16 cellular contexts compared by ENCODE assay signal in genomic region chr17:48004973-48005372, GRCh38. TPM values are rescaled to one million over a fixed set of nuclear protein-coding genes. Genes with fewer than 3 reads are reported as not detected.
DNase-seq lines count a peak whose midpoint lies in the region; ATAC-seq and TF ChIP-seq lines count a peak whose summit lies in the region.
"Had no signal": no experiment of that assay in that cellular context is flagged by ENCODE, and none has a peak within 500 bp of the region (broad histone marks: within the 10 kb centered on the region; RNA-seq: fewer than 3 reads in every experiment).

No MANE protein-coding gene starts in this region.

- no peak for TF ChIP-seq CTCF in A673 (conservative IDR thresholded peaks at IDR 0.05; ENCODE audit: low read depth, low read length)
- TF ChIP-seq CTCF in ovary (IDR thresholded peaks at IDR 0.05), result no peak
- no peak for TF ChIP-seq CTCF in colonic mucosa (IDR thresholded peaks at IDR 0.05)

- no CpG with 5 or more reads among the region's 3 CpGs for WGBS in mesendoderm (ENCODE audit: extremely low coverage, insufficient coverage, low lambda C conversion rate)
- WGBS in ovary, 3 donors, result 46 to 51% (median 48%) methylated on average over 3 of the region's 3 CpGs

- no peak overlapping the region for H3K4me3 Mint-ChIP-seq in activated T-helper 17 cell treated with anti-CD3 and anti-CD28 coated beads, Interleukin-2, amount 50 U/mL, for 72 hours
- H3K4me3 Mint-ChIP-seq in activated CD8-positive, alpha-beta memory T cell treated with anti-CD3 and anti-CD28 coated beads, Interleukin-2, amount 10 ng/mL, durations not matched to agents 7 days and 5 days, result no peak overlapping the region
- H3K4me3 Mint-ChIP-seq: activated CD8-positive, alpha-beta T cell treated with anti-CD3 and anti-CD28 coated beads for 36 hours had no signal

- no peaks in the 10 kb centered on the region for H3K36me3 Mint-ChIP-seq in activated T-helper 17 cell treated with anti-CD3 and anti-CD28 coated beads, Interleukin-2, amount 50 U/mL, for 72 hours (ENCODE audit: low read depth)
- H3K36me3 Mint-ChIP-seq in activated CD8-positive, alpha-beta memory T cell treated with anti-CD3 and anti-CD28 coated beads, Interleukin-2, amount 10 ng/mL, durations not matched to agents 7 days and 5 days, result no peaks in the 10 kb centered on the region

- H3K27ac ChIP-seq in A673 (ENCODE audit: low read depth, low read length, poor library complexity, severe bottlenecking) (peak overlapping the region; percentile 98), mesendoderm (ENCODE audit: low read depth, low read length) (no peak overlapping the region), ovary (no peak overlapping the region), colonic mucosa (no peak overlapping the region)
- H3K27ac ChIP-seq: tibial artery had no signal

- H3K9me3 ChIP-seq in A673 (ENCODE audit: low read depth, low read length, poor library complexity, severe bottlenecking), result no peaks in the 10 kb centered on the region
- no peaks in the 10 kb centered on the region for H3K9me3 ChIP-seq in ovary
- no peaks in the 10 kb centered on the region for H3K9me3 ChIP-seq in colonic mucosa
- H3K9me3 ChIP-seq: tibial artery had no signal

- peaks cover 27% of the 10 kb centered on the region for H3K27me3 Mint-ChIP-seq in activated T-helper 17 cell treated with anti-CD3 and anti-CD28 coated beads, Interleukin-2, amount 50 U/mL, for 72 hours
- peaks cover 21% of the 10 kb centered on the region for H3K27me3 Mint-ChIP-seq in activated CD8-positive, alpha-beta memory T cell treated with anti-CD3 and anti-CD28 coated beads, Interleukin-2, amount 10 ng/mL, durations not matched to agents 7 days and 5 days

- H4K8ac ChIP-seq in mesendoderm (ENCODE audit: low read depth, low read length), result no peak overlapping the region

- peak; percentile 19 for ATAC-seq in activated T-helper 17 cell treated with anti-CD3 and anti-CD28 coated beads, Interleukin-2, amount 50 U/mL, for 72 hours (replicated peaks)
- ATAC-seq in activated CD8-positive, alpha-beta memory T cell treated with anti-CD3 and anti-CD28 coated beads, Interleukin-2, amount 10 ng/mL, durations not matched to agents 7 days and 5 days, result no peak
- ATAC-seq: activated CD8-positive, alpha-beta T cell treated with anti-CD3 and anti-CD28 coated beads for 36 hours; esophagus mucosa had no signal

- H3K79me2 ChIP-seq in mesendoderm (ENCODE audit: control insufficient read depth, insufficient read depth, low read length), result no peaks in the 10 kb centered on the region

- H3K27me3 ChIP-seq in A673 (replicated peaks; ENCODE audit: insufficient read depth, low read depth, low read length, poor library complexity) (no peaks in the 10 kb centered on the region), mesendoderm (ENCODE audit: insufficient read depth, low read length, poor library complexity) (no peaks in the 10 kb centered on the region), ovary (no peaks in the 10 kb centered on the region), colonic mucosa (no peaks in the 10 kb centered on the region)

- H3K27ac Mint-ChIP-seq in activated T-helper 17 cell treated with anti-CD3 and anti-CD28 coated beads, Interleukin-2, amount 50 U/mL, for 72 hours, result no peak overlapping the region
- H3K27ac Mint-ChIP-seq in activated CD8-positive, alpha-beta memory T cell treated with anti-CD3 and anti-CD28 coated beads, Interleukin-2, amount 10 ng/mL, durations not matched to agents 7 days and 5 days, result no peak overlapping the region
- H3K27ac Mint-ChIP-seq: activated CD8-positive, alpha-beta T cell treated with anti-CD3 and anti-CD28 coated beads for 36 hours had no signal

- POLR2A ChIA-PET in A673 (lab: Charles Lee; ENCODE audit: low non-redundant PET), result no interaction called here

- H3K18ac ChIP-seq in mesendoderm (ENCODE audit: low read length), result peak overlapping the region; percentile 32

- peaks cover 7% of the 10 kb centered on the region for H3K4me1 Mint-ChIP-seq in activated T-helper 17 cell treated with anti-CD3 and anti-CD28 coated beads, Interleukin-2, amount 50 U/mL, for 72 hours
- peaks cover 36% of the 10 kb centered on the region for H3K4me1 Mint-ChIP-seq in activated CD8-positive, alpha-beta memory T cell treated with anti-CD3 and anti-CD28 coated beads, Interleukin-2, amount 10 ng/mL, durations not matched to agents 7 days and 5 days

- intact Hi-C loops in A673 (cut with micrococcal nuclease; ENCODE audit: unreplicated experiment) (no loop called here), ovary (cut with DNase I) (no loop called here), colonic mucosa (cut with DNase I) (no loop called here)

- peak overlapping the region; percentile 39 for H4K5ac ChIP-seq in mesendoderm (ENCODE audit: low read length)

- H3K4me3 ChIP-seq in A673 (ENCODE audit: low read depth, low read length, poor library complexity, severe bottlenecking), result no peak overlapping the region
- no peak overlapping the region for H3K4me3 ChIP-seq in mesendoderm (ENCODE audit: low read length)
- H3K4me3 ChIP-seq in ovary, result no peak overlapping the region
- H3K4me3 ChIP-seq in colonic mucosa, result no peak overlapping the region
- H3K4me3 ChIP-seq: tibial artery had no signal

- peaks cover 57% of the 10 kb centered on the region for H3K4me1 ChIP-seq in A673 (ENCODE audit: insufficient read depth, low read length, poor library complexity, severe bottlenecking)
- peaks cover 17% of the 10 kb centered on the region for H3K4me1 ChIP-seq in mesendoderm (ENCODE audit: control insufficient read depth, low read depth, low read length)
- H3K4me1 ChIP-seq in ovary (ENCODE audit: insufficient read depth), result no peaks in the 10 kb centered on the region
- no peaks in the 10 kb centered on the region for H3K4me1 ChIP-seq in colonic mucosa

- no peak for TF ChIP-seq EP300 in ovary (IDR thresholded peaks at IDR 0.05)

- BruUV-seq in A673 (replicated peaks; lab: Mats Ljungman, UMichigan), result no TSS peak

- H2BK5ac ChIP-seq in mesendoderm (ENCODE audit: low read length), result no peak overlapping the region

- no peaks in the 10 kb centered on the region for H3K36me3 ChIP-seq in A673 (ENCODE audit: insufficient read depth, low read length, poor library complexity, severe bottlenecking)
- H3K36me3 ChIP-seq in mesendoderm (ENCODE audit: control insufficient read depth, insufficient read depth, low read length), result no peaks in the 10 kb centered on the region
- H3K36me3 ChIP-seq in ovary, result no peaks in the 10 kb centered on the region
- no peaks in the 10 kb centered on the region for H3K36me3 ChIP-seq in colonic mucosa
- H3K36me3 ChIP-seq: tibial artery had no signal

- no peak overlapping the region for H2BK120ac ChIP-seq in mesendoderm (ENCODE audit: low read depth, low read length)

- no peak overlapping the region for H3K4ac ChIP-seq in mesendoderm (ENCODE audit: low read depth, low read length)

- no peaks in the 10 kb centered on the region for H3K79me1 ChIP-seq in mesendoderm (ENCODE audit: low read length)

- CTCF ChIA-PET in A673 (lab: Charles Lee), result no interaction called here
- CTCF ChIA-PET in activated CD8-positive, alpha-beta memory T cell treated with anti-CD3 and anti-CD28 coated beads, Interleukin-2, amount 10 ng/mL, durations not matched to agents 7 days and 5 days (lab: Charles Lee), result interaction anchor here (1.7 to 2.9 kb wide), 4 partner anchors 9 to 56 kb away, joined by 4 to 10 read pairs (median 6); partner anchors contain the start of gene CDK5RAP3

- no peak overlapping the region for H3K9ac ChIP-seq in mesendoderm (ENCODE audit: low read length)
- no peak overlapping the region for H3K9ac ChIP-seq in colonic mucosa (ENCODE audit: low read depth in 2 of 2, low read length in 2 of 2)

- H3K9me3 Mint-ChIP-seq in activated T-helper 17 cell treated with anti-CD3 and anti-CD28 coated beads, Interleukin-2, amount 50 U/mL, for 72 hours, result no peaks in the 10 kb centered on the region
- no peaks in the 10 kb centered on the region for H3K9me3 Mint-ChIP-seq in activated CD8-positive, alpha-beta memory T cell treated with anti-CD3 and anti-CD28 coated beads, Interleukin-2, amount 10 ng/mL, durations not matched to agents 7 days and 5 days (ENCODE audit: low read depth)
- H3K9me3 Mint-ChIP-seq: activated CD8-positive, alpha-beta T cell treated with anti-CD3 and anti-CD28 coated beads for 36 hours had no signal

- no peak overlapping the region for H2AK5ac ChIP-seq in mesendoderm (ENCODE audit: low read length)

- no peak overlapping the region for H3K23ac ChIP-seq in mesendoderm (ENCODE audit: low read length)

- peak overlapping the region; percentile 49 for H3K56ac ChIP-seq in mesendoderm (ENCODE audit: low read length)

- no peak for TF ChIP-seq POLR2A in ovary (IDR thresholded peaks at IDR 0.05)

- H2BK15ac ChIP-seq in mesendoderm (replicated peaks; ENCODE audit: low read depth), result peak overlapping the region; percentile 93

- DNase-seq in A673 (ENCODE audit: low spot score) (no peak), HT1080 (ENCODE audit: low read depth) (peak; percentile 55), mesendoderm (no peak), ovary (no peak), colonic mucosa (no peak), putamen (ENCODE audit: low spot score) (no peak)
- no peak for DNase-seq in activated CD8-positive, alpha-beta memory T cell treated with anti-CD3 and anti-CD28 coated beads, Interleukin-2, amount 10 ng/mL, durations not matched to agents 7 days and 5 days
- DNase-seq: activated CD8-positive, alpha-beta T cell treated with anti-CD3 and anti-CD28 coated beads for 36 hours; activated effector memory CD4-positive, alpha-beta T cell treated with anti-CD3 and anti-CD28 coated beads, Interleukin-2, amount 50 U/mL, for 16 hours; amygdala; NCI-H345; OCI-M1; stimulated activated CD4-positive, alpha-beta T cell treated with anti-CD3 and anti-CD28 coated beads, Interleukin-1b, Interleukin-23, amount 100 ng/mL, for 48 hours; tibial artery had no signal

- no peak overlapping the region for H3K4me2 ChIP-seq in mesendoderm (ENCODE audit: low read length)

RNA-seq across cellular contexts. Expression of gene COPZ2, which starts 32.6 kb away (rescaled TPM):
- total RNA-seq in A673 (2021) (2.3 TPM in 1 of 2 replicates, not detected in the other), ovary (10 to 100 TPM in 5 of 7 donors, 1 to 10 TPM in 2; 1.7 to 36.2 (median 12.1) TPM), colonic mucosa (1 to 10 TPM; 4.3 to 9.9 TPM)
- total RNA-seq in HT1080 (2014; rRNA removed; shearing (Covaris generic)), result 15.4 and 17.3 TPM in 2 replicates
- polyA plus RNA-seq in HT1080 (2015; cell fraction: cytosol; rRNA removed), result 13.9 and 16.4 TPM in 2 replicates
- polyA plus RNA-seq in HT1080 (2015; cell fraction: nucleus; rRNA removed), result 10.7 and 12.3 TPM in 2 replicates
- total RNA-seq in activated T-helper 17 cell treated with anti-CD3 and anti-CD28 coated beads, Interleukin-2, amount 50 U/mL, for 72 hours, result 1 to 10 TPM; 1.3 to 2.0 TPM
- 0.07 TPM for polyA plus RNA-seq in mesendoderm (2013, experiment 1 of 2)
- polyA plus RNA-seq in mesendoderm (2013, experiment 2 of 2), result 0.08 TPM
- 10 to 100 TPM; 12.1 to 58.1 TPM for polyA plus RNA-seq in ovary
- 10 to 100 TPM in 1 of 2 experiments, 1 to 10 TPM in 1; 5.4 to 14.1 TPM for total RNA-seq in activated CD8-positive, alpha-beta memory T cell treated with anti-CD3 and anti-CD28 coated beads, Interleukin-2, amount 10 ng/mL, durations not matched to agents 7 days and 5 days

RNA-seq across cellular contexts. Expression of gene CDK5RAP3, which starts 34.1 kb away (rescaled TPM):
- 172 and 204 TPM in 2 replicates for total RNA-seq in A673 (2021)
- 50.0 and 53.1 TPM in 2 replicates for total RNA-seq in HT1080 (2014; rRNA removed; shearing (Covaris generic))
- 42.2 and 46.1 TPM in 2 replicates for polyA plus RNA-seq in HT1080 (2015; cell fraction: cytosol; rRNA removed)
- polyA plus RNA-seq in HT1080 (2015; cell fraction: nucleus; rRNA removed), result 341 and 378 TPM in 2 replicates
- 100 to 1,000 TPM; 139 to 216 TPM for total RNA-seq in activated T-helper 17 cell treated with anti-CD3 and anti-CD28 coated beads, Interleukin-2, amount 50 U/mL, for 72 hours
- 56.8 TPM for polyA plus RNA-seq in mesendoderm (2013, experiment 1 of 2)
- 57.6 TPM for polyA plus RNA-seq in mesendoderm (2013, experiment 2 of 2)
- 100 to 1,000 TPM; 125 to 197 (median 144) TPM for total RNA-seq in ovary
- polyA plus RNA-seq in ovary, result 100 to 1,000 TPM; 138 to 162 TPM
- total RNA-seq in colonic mucosa, result 100 to 1,000 TPM; 131 to 172 TPM
- 100 to 1,000 TPM; 215 to 262 TPM for total RNA-seq in activated CD8-positive, alpha-beta memory T cell treated with anti-CD3 and anti-CD28 coated beads, Interleukin-2, amount 10 ng/mL, durations not matched to agents 7 days and 5 days

RNA-seq across cellular contexts. Expression of gene NFE2L1, which starts 43.2 kb away (rescaled TPM):
- 149 and 168 TPM in 2 replicates for total RNA-seq in A673 (2021)
- 59.4 and 62.3 TPM in 2 replicates for total RNA-seq in HT1080 (2014; rRNA removed; shearing (Covaris generic))
- 138 and 142 TPM in 2 replicates for polyA plus RNA-seq in HT1080 (2015; cell fraction: cytosol; rRNA removed)
- polyA plus RNA-seq in HT1080 (2015; cell fraction: nucleus; rRNA removed), result 273 and 285 TPM in 2 replicates
- total RNA-seq in activated T-helper 17 cell treated with anti-CD3 and anti-CD28 coated beads, Interleukin-2, amount 50 U/mL, for 72 hours, result 10 to 100 TPM; 77.7 to 91.8 TPM
- 110 TPM for polyA plus RNA-seq in mesendoderm (2013, experiment 1 of 2)
- polyA plus RNA-seq in mesendoderm (2013, experiment 2 of 2), result 112 TPM
- total RNA-seq in ovary, result 100 to 1,000 TPM in 6 of 7 donors, 10 to 100 TPM in 1; 80.0 to 214 (median 165) TPM
- 100 to 1,000 TPM; 150 to 577 TPM for polyA plus RNA-seq in ovary
- total RNA-seq in colonic mucosa, result 100 to 1,000 TPM; 158 to 264 TPM
- total RNA-seq in activated CD8-positive, alpha-beta memory T cell treated with anti-CD3 and anti-CD28 coated beads, Interleukin-2, amount 10 ng/mL, durations not matched to agents 7 days and 5 days, result 10 to 100 TPM; 56.1 to 80.8 TPM

RNA-seq across cellular contexts. Expression of gene PRR15L, which starts 47.3 kb away (rescaled TPM):
- total RNA-seq in A673 (2021) (not detected in 2 replicates), ovary (10 to 100 TPM in 1 of 7 donors, 1 to 10 TPM in 1, under 1 TPM in 5; 0.18 to 22.3 (median 0.82) TPM), colonic mucosa (100 to 1,000 TPM; 223 to 259 TPM)
- not detected in 2 replicates for total RNA-seq in HT1080 (2014; rRNA removed; shearing (Covaris generic))
- not detected in 2 replicates for polyA plus RNA-seq in HT1080 (2015; cell fraction: cytosol; rRNA removed)
- polyA plus RNA-seq in HT1080 (2015; cell fraction: nucleus; rRNA removed), result not detected in 2 replicates
- total RNA-seq in activated T-helper 17 cell treated with anti-CD3 and anti-CD28 coated beads, Interleukin-2, amount 50 U/mL, for 72 hours, result not detected
- polyA plus RNA-seq in mesendoderm (2013, experiment 1 of 2), result 0.03 TPM
- polyA plus RNA-seq in mesendoderm (2013, experiment 2 of 2), result 0.03 TPM
- under 1 TPM; 0.16 to 0.35 TPM for polyA plus RNA-seq in ovary
- not detected for total RNA-seq in activated CD8-positive, alpha-beta memory T cell treated with anti-CD3 and anti-CD28 coated beads, Interleukin-2, amount 10 ng/mL, durations not matched to agents 7 days and 5 days
- total RNA-seq: activated CD8-positive, alpha-beta T cell treated with anti-CD3 and anti-CD28 coated beads for 36 hours had no signal
